In genomic region chr12:124618291-124618902, GRCh38 we compare ENCODE assay signal across 20 cellular contexts.
"Had no signal": no experiment of that assay in that cellular context is flagged by ENCODE, and none has a peak within 500 bp of the region (broad histone marks: within the 10 kb centered on the region; RNA-seq: fewer than 3 reads in every experiment).

No MANE protein-coding gene starts in this region.

- H3K36me3 ChIP-seq: ascending aorta, cardiac muscle cell, gastroesophageal sphincter, suprapubic skin, upper lobe of left lung, WERI-Rb-1 had no signal

- ATAC-seq: activated CD4-positive, alpha-beta T cell treated with anti-CD3 and anti-CD28 coated beads for 36 hours; gastroesophageal sphincter; left lobe of liver; naive thymus-derived CD4-positive, alpha-beta T cell; stimulated activated naive CD8-positive, alpha-beta T cell treated with anti-CD3 and anti-CD28 coated beads, Interleukin-15, Interleukin-2, amounts not matched to agents 100 U/mL and 50 U/mL, for 24 hours had no signal

- H3K9me3 ChIP-seq: ascending aorta, mucosa of descending colon, suprapubic skin, upper lobe of left lung had no signal

- H3K36me3 Mint-ChIP-seq: activated CD4-positive, alpha-beta memory T cell treated with anti-CD3 and anti-CD28 coated beads for 36 hours; activated naive CD4-positive, alpha-beta T cell treated with anti-CD3 and anti-CD28 coated beads, Interleukin-2, amount 10 ng/mL, durations not matched to agents 7 days and 5 days; naive thymus-derived CD4-positive, alpha-beta T cell had no signal

- H3K27ac Mint-ChIP-seq: activated CD4-positive, alpha-beta memory T cell treated with anti-CD3 and anti-CD28 coated beads for 36 hours; activated CD4-positive, alpha-beta T cell treated with anti-CD3 and anti-CD28 coated beads for 36 hours; activated naive CD4-positive, alpha-beta T cell treated with anti-CD3 and anti-CD28 coated beads, Interleukin-2, amount 10 ng/mL, durations not matched to agents 7 days and 5 days; activated T-cell treated with anti-CD3 and anti-CD28 coated beads, Interleukin-2, amount 50 U/mL, for 24 hours; endodermal cell; naive thymus-derived CD4-positive, alpha-beta T cell had no signal

- H3K27me3 ChIP-seq: ascending aorta, cardiac muscle cell, gastroesophageal sphincter, suprapubic skin, upper lobe of left lung had no signal

- H3K27ac ChIP-seq: ascending aorta, cardiac muscle cell, gastroesophageal sphincter, skin epidermis, suprapubic skin, upper lobe of left lung, WERI-Rb-1 had no signal

- DNase-seq: activated CD4-positive, alpha-beta memory T cell treated with anti-CD3 and anti-CD28 coated beads for 36 hours; activated CD4-positive, alpha-beta T cell treated with anti-CD3 and anti-CD28 coated beads for 36 hours; activated naive CD4-positive, alpha-beta T cell treated with anti-CD3 and anti-CD28 coated beads, Interleukin-2, amount 10 ng/mL, durations not matched to agents 7 days and 5 days; activated T-cell treated with anti-CD3 and anti-CD28 coated beads, Interleukin-2, amount 50 U/mL, for 24 hours; erythroblast; islet precursor cell; naive thymus-derived CD4-positive, alpha-beta T cell; stimulated activated CD4-positive, alpha-beta T cell treated with anti-CD3 and anti-CD28 coated beads, Interleukin-4, amount 100 ng/mL, for 24 hours; stimulated activated CD8-positive, alpha-beta memory T cell treated with anti-CD3 and anti-CD28 coated beads, Interleukin-4, amount 100 ng/mL, for 48 hours; stimulated activated naive CD8-positive, alpha-beta T cell treated with anti-CD3 and anti-CD28 coated beads, Interleukin-15, Interleukin-2, amounts not matched to agents 100 U/mL and 50 U/mL, for 24 hours; upper lobe of left lung; WERI-Rb-1 had no signal

- H3K4me3 ChIP-seq: ascending aorta, cardiac muscle cell, gastroesophageal sphincter, mucosa of descending colon, skin epidermis, suprapubic skin, upper lobe of left lung had no signal

- H3K4me1 Mint-ChIP-seq: activated CD4-positive, alpha-beta T cell treated with anti-CD3 and anti-CD28 coated beads for 36 hours; activated naive CD4-positive, alpha-beta T cell treated with anti-CD3 and anti-CD28 coated beads, Interleukin-2, amount 10 ng/mL, durations not matched to agents 7 days and 5 days; endodermal cell had no signal

- H3K9me3 Mint-ChIP-seq: activated T-cell treated with anti-CD3 and anti-CD28 coated beads, Interleukin-2, amount 50 U/mL, for 24 hours; endodermal cell had no signal

- H3K4me3 Mint-ChIP-seq: activated CD4-positive, alpha-beta memory T cell treated with anti-CD3 and anti-CD28 coated beads for 36 hours; activated CD4-positive, alpha-beta T cell treated with anti-CD3 and anti-CD28 coated beads for 36 hours; activated naive CD4-positive, alpha-beta T cell treated with anti-CD3 and anti-CD28 coated beads, Interleukin-2, amount 10 ng/mL, durations not matched to agents 7 days and 5 days; activated T-cell treated with anti-CD3 and anti-CD28 coated beads, Interleukin-2, amount 50 U/mL, for 24 hours; endodermal cell; naive thymus-derived CD4-positive, alpha-beta T cell had no signal

- H3K27me3 Mint-ChIP-seq: activated CD4-positive, alpha-beta memory T cell treated with anti-CD3 and anti-CD28 coated beads for 36 hours; activated CD4-positive, alpha-beta T cell treated with anti-CD3 and anti-CD28 coated beads for 36 hours; activated T-cell treated with anti-CD3 and anti-CD28 coated beads, Interleukin-2, amount 50 U/mL, for 24 hours had no signal
